8 cellular contexts compared by ENCODE assay signal in the genomic region with DNA sequence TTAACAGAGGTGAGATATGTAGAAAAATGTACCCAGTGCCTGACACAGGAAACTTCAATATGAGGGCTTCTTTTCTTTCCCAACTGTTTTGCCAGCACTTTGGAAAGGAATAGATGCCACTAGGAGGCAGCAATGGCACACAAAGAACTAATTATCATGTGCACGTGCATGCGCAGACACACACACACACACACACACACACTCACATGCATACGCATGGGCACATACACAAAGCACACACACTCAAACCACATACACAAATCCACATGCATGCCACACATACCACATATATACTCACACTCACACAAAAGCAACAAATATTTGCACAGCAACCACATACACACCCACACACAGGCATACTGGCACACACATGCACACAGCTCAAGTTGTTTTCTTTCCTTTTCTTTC. TPM values are rescaled to one million over a fixed set of nuclear protein-coding genes. Genes with fewer than 3 reads are reported as not detected.
A peak's percentile ranks its signal among the peaks of the same experiment; 100 is the strongest.
DNase-seq lines count a peak whose midpoint lies in the region; ATAC-seq, FAIRE-seq and TF ChIP-seq lines count a peak whose summit lies in the region.

No MANE protein-coding gene starts in this region.

- no peaks in the 10 kb centered on the region for H3K4me1 ChIP-seq in fibroblast of lung (ENCODE audit: control insufficient read depth, extremely low read depth, insufficient read depth, low read length)
- no peaks in the 10 kb centered on the region for H3K4me1 ChIP-seq in pancreas
- H3K4me1 ChIP-seq in suprapubic skin, result no peaks in the 10 kb centered on the region

- H3K27ac ChIP-seq in fibroblast of lung (ENCODE audit: insufficient read depth, low read length) (no peak overlapping the region), pancreas (peak overlapping the region in 1 of 4 donors; percentile 5), suprapubic skin (no peak overlapping the region)

- peak; percentile 21 for FAIRE-seq in A204.1 (lab: Jason Lieb, UNC)
- no peak for FAIRE-seq in pancreas (lab: Jason Lieb, UNC)

- H3K9ac ChIP-seq in fibroblast of lung (ENCODE audit: insufficient read depth, low read length), result no peak overlapping the region

- TF ChIP-seq CTCF in GM10266 (IDR thresholded peaks at IDR 0.05; ENCODE audit: control insufficient read depth, insufficient read depth, low read depth, missing control alignments) (peak; percentile 29), fibroblast of lung (conservative IDR thresholded peaks at IDR 0.05 in 1 of 2, IDR thresholded peaks at IDR 0.05 in 1 of 2; ENCODE audit: low read depth in 1 of 2, low read length in 2 of 2) (peak; percentile 75 to 76), pancreas (IDR thresholded peaks at IDR 0.05) (peak in 2 of 4 donors; percentile 31 to 36), suprapubic skin (IDR thresholded peaks at IDR 0.05) (peak in 1 of 2 donors; percentile 36)

- DNase-seq in GM10266 (ENCODE audit: extremely low spot score), result no peak
- peak; percentile 50 for DNase-seq in NCI-H345 (lab: John Stamatoyannopoulos, UW)
- peak; percentile 36 for DNase-seq in activated CD4-positive, alpha-beta T cell treated with anti-CD3 and anti-CD28 coated beads, Interleukin-2, amount 50 U/mL, for 1 hour
- peak; percentile 80 to 86 for DNase-seq in fibroblast of lung (ENCODE audit: low read depth in 2 of 2)
- peak in 3 of 6 donors; percentile 49 to 58 (median 54) for DNase-seq in pancreas
- DNase-seq in LoVo (ENCODE audit: low spot score), result no peak
- DNase-seq in suprapubic skin (ENCODE audit: low spot score in 2 of 2), result no peak

- no peaks in the 10 kb centered on the region for H4K20me1 ChIP-seq in fibroblast of lung (ENCODE audit: control insufficient read depth, extremely low read depth, insufficient read depth, low read length)

- no peak for TF ChIP-seq POLR2A in suprapubic skin (IDR thresholded peaks at IDR 0.05)

- H3K9me3 ChIP-seq in fibroblast of lung (ENCODE audit: control insufficient read depth, insufficient read depth, low read depth, low read length) (no peaks in the 10 kb centered on the region), pancreas (no peaks in the 10 kb centered on the region), suprapubic skin (no peaks in the 10 kb centered on the region)

- H2AFZ ChIP-seq in fibroblast of lung (ENCODE audit: low read length), result no peak overlapping the region

- H3K4me3 ChIP-seq in fibroblast of lung (replicated peaks in 1 of 4; ENCODE audit: control extremely low read depth in 1 of 4, insufficient read depth in 1 of 4, low read depth in 3 of 4, low read length in 4 of 4) (no peak overlapping the region), pancreas (no peak overlapping the region), suprapubic skin (no peak overlapping the region)

- no peaks in the 10 kb centered on the region for H3K36me3 ChIP-seq in fibroblast of lung (ENCODE audit: control insufficient read depth, insufficient read depth, low read length)
- no peaks in the 10 kb centered on the region for H3K36me3 ChIP-seq in pancreas
- no peaks in the 10 kb centered on the region for H3K36me3 ChIP-seq in suprapubic skin

- no peak overlapping the region for H3K4me2 ChIP-seq in fibroblast of lung (ENCODE audit: extremely low read depth, insufficient read depth, low read length)

- no peaks in the 10 kb centered on the region for H3K79me2 ChIP-seq in fibroblast of lung (ENCODE audit: control insufficient read depth, insufficient read depth, low read length)

- intact Hi-C loops in pancreas (cut with DNase I), result no loop called here

- peak; percentile 80 to 95 (median 90) for ATAC-seq in pancreas

- H3K27me3 ChIP-seq in fibroblast of lung (ENCODE audit: control insufficient read depth, insufficient read depth, low read length), result no peaks in the 10 kb centered on the region
- no peaks in the 10 kb centered on the region for H3K27me3 ChIP-seq in pancreas
- no peaks in the 10 kb centered on the region for H3K27me3 ChIP-seq in suprapubic skin

- no peak for TF ChIP-seq EP300 in suprapubic skin (IDR thresholded peaks at IDR 0.05)

- WGBS in pancreas, 2 donors, result 1 to 4% methylated on average over 3 of the region's 3 CpGs
- 10% methylated on average over 3 of the region's 3 CpGs for WGBS in suprapubic skin

RNA-seq across cellular contexts. Expression of a gene that starts 8.8 kb away (rescaled TPM):
- total RNA-seq in fibroblast of lung (5.4 and 7.2 TPM in 2 replicates), pancreas (10 to 100 TPM in 3 of 6 donors, 1 to 10 TPM in 3; 8.4 to 11.4 (median 10.2) TPM), suprapubic skin (10 to 100 TPM in 1 of 4 donors, 1 to 10 TPM in 2, under 1 TPM in 1; 0.68 to 14.1 (median 6.6) TPM)
- polyA plus RNA-seq in fibroblast of lung (3.5 and 6.4 TPM in 2 replicates), pancreas (1 to 10 TPM; 8.8 to 9.8 TPM)
- polyA plus RNA-seq in fibroblast of lung (2012), result 3.5 and 4.8 TPM in 2 replicates
- not detected in 2 replicates for polyA minus RNA-seq in fibroblast of lung (ENCODE audit: low replicate concordance)

RNA-seq across cellular contexts. Expression of a gene that starts 28.5 kb away (rescaled TPM):
- total RNA-seq in fibroblast of lung (not detected in 2 replicates), pancreas (1 to 10 TPM; 3.8 to 8.8 (median 7.5) TPM), suprapubic skin (1 to 10 TPM in 1 of 4 donors, not detected in 3; 6.1 TPM)
- polyA plus RNA-seq in fibroblast of lung (not detected in 2 replicates), pancreas (10 to 100 TPM in 1 of 2 donors, 1 to 10 TPM in 1; 8.7 to 68.4 TPM)
- not detected in 2 replicates for polyA plus RNA-seq in fibroblast of lung (2012)
- not detected in 2 replicates for polyA minus RNA-seq in fibroblast of lung (ENCODE audit: low replicate concordance)

Comparison
In these comparisons a context has a peak if more than half of its experiments do, and no peak if none do; other contexts are left out.
1. DNase-seq: peak in NCI-H345 (single experiment), activated CD4-positive, alpha-beta T cell treated with anti-CD3 and anti-CD28 coated beads, Interleukin-2, amount 50 U/mL, for 1 hour (single experiment) and fibroblast of lung (2 of 2); none in GM10266 (single experiment), LoVo (single experiment) and suprapubic skin (0 of 2).